17 cellular contexts compared by ENCODE assay signal in genomic region chr14:22380511-22381455, GRCh38.
DNase-seq lines count a peak whose midpoint lies in the region; ATAC-seq and TF ChIP-seq lines count a peak whose summit lies in the region.
"Had no signal": no experiment of that assay in that cellular context is flagged by ENCODE, and none has a peak within 500 bp of the region (broad histone marks: within the 10 kb centered on the region; RNA-seq: fewer than 3 reads in every experiment).

No MANE protein-coding gene starts in this region.

- no peak for DNase-seq in GM23338 (ENCODE audit: low spot score)
- DNase-seq in activated B cell treated with CpG ODN at 0.5 μM for 24 hours, result no peak
- DNase-seq in kidney glomerular epithelial cell (lab: John Stamatoyannopoulos, UW), result peak; percentile 4
- DNase-seq in stimulated activated naive B cell treated with anti-CD40 and anti-IgM and Interleukin-4, amounts not matched to agents 10 μg/mL and 1 μg/mL and 100 μg/mL, for 72 hours, result no peak
- no peak for DNase-seq in activated CD8-positive, alpha-beta T cell treated with anti-CD3 and anti-CD28 coated beads, Interleukin-2, amount 10 ng/mL, durations not matched to agents 7 days and 5 days
- DNase-seq in T-helper 2 cell, result no peak
- DNase-seq: activated T-cell treated with anti-CD3 and anti-CD28 coated beads, Interleukin-2, amount 50 U/mL, for 4 hours; effector memory CD4-positive, alpha-beta T cell; NCI-H187 treated with DMSO at 0.1 percent for 48 hours; NCI-H774; SJCRH30; thyroid gland had no signal

- H3K9me2 ChIP-seq in GM23338 (ENCODE audit: insufficient read depth), result no peaks in the 10 kb centered on the region

- no peaks in the 10 kb centered on the region for H3F3A ChIP-seq in GM23338 (replicated peaks; ENCODE audit: low read depth)

- no peaks in the 10 kb centered on the region for H3K36me3 Mint-ChIP-seq in GM23338 (ENCODE audit: low read depth)
- H3K36me3 Mint-ChIP-seq in activated B cell treated with CpG ODN at 0.5 μM for 24 hours (ENCODE audit: low read depth), result no peaks in the 10 kb centered on the region
- no peaks in the 10 kb centered on the region for H3K36me3 Mint-ChIP-seq in stimulated activated naive B cell treated with anti-CD40 and anti-IgM and Interleukin-4, amounts not matched to agents 10 μg/mL and 1 μg/mL and 100 μg/mL, for 72 hours
- H3K36me3 Mint-ChIP-seq in activated CD8-positive, alpha-beta T cell treated with anti-CD3 and anti-CD28 coated beads, Interleukin-2, amount 10 ng/mL, durations not matched to agents 7 days and 5 days (ENCODE audit: low read depth), result no peaks in the 10 kb centered on the region
- H3K36me3 Mint-ChIP-seq: brain; natural killer cell treated with Interleukin-12 subunit alpha and Interleukin-12 subunit beta and Interleukin-15 and Interleukin-18, amount 100 ng/mL, for 72 hours; WTC11 had no signal

- CTCF ChIA-PET in activated B cell treated with CpG ODN at 0.5 μM for 24 hours (lab: Charles Lee), result interaction anchor here (0.6 to 1.9 kb wide), 7 partner anchors 10 to 613 kb away, joined by 3 to 7 read pairs (median 3); no protein-coding TSS in a partner anchor
- CTCF ChIA-PET in activated CD8-positive, alpha-beta T cell treated with anti-CD3 and anti-CD28 coated beads, Interleukin-2, amount 10 ng/mL, durations not matched to agents 7 days and 5 days (lab: Charles Lee), result no interaction called here

- no peaks in the 10 kb centered on the region for H3K79me2 ChIP-seq in GM23338 (replicated peaks; ENCODE audit: insufficient read depth)

- peak overlapping the region; percentile 60; the same call in 1 of the 2 replicates for H2AFZ ChIP-seq in GM23338

- H3K4me3 Mint-ChIP-seq in GM23338 (no peak overlapping the region), activated B cell treated with CpG ODN at 0.5 μM for 24 hours (no peak overlapping the region)
- H3K4me3 Mint-ChIP-seq in stimulated activated naive B cell treated with anti-CD40 and anti-IgM and Interleukin-4, amounts not matched to agents 10 μg/mL and 1 μg/mL and 100 μg/mL, for 72 hours, result no peak overlapping the region
- H3K4me3 Mint-ChIP-seq in activated CD8-positive, alpha-beta T cell treated with anti-CD3 and anti-CD28 coated beads, Interleukin-2, amount 10 ng/mL, durations not matched to agents 7 days and 5 days, result no peak overlapping the region
- H3K4me3 Mint-ChIP-seq: activated T-cell treated with anti-CD3 and anti-CD28 coated beads, Interleukin-2, amount 50 U/mL, for 4 hours; brain; natural killer cell treated with Interleukin-12 subunit alpha and Interleukin-12 subunit beta and Interleukin-15 and Interleukin-18, amount 100 ng/mL, for 72 hours; WTC11 had no signal

- H4K20me1 ChIP-seq in GM23338 (replicated peaks; ENCODE audit: insufficient read depth), result no peaks in the 10 kb centered on the region

- no peak overlapping the region; the same call in 1 of the 2 replicates for H3K27ac Mint-ChIP-seq in GM23338
- H3K27ac Mint-ChIP-seq in activated B cell treated with CpG ODN at 0.5 μM for 24 hours, result peak overlapping the region; percentile 31
- peak overlapping the region; percentile 43 for H3K27ac Mint-ChIP-seq in stimulated activated naive B cell treated with anti-CD40 and anti-IgM and Interleukin-4, amounts not matched to agents 10 μg/mL and 1 μg/mL and 100 μg/mL, for 72 hours
- H3K27ac Mint-ChIP-seq in activated CD8-positive, alpha-beta T cell treated with anti-CD3 and anti-CD28 coated beads, Interleukin-2, amount 10 ng/mL, durations not matched to agents 7 days and 5 days, result no peak overlapping the region
- H3K27ac Mint-ChIP-seq: natural killer cell treated with Interleukin-12 subunit alpha and Interleukin-12 subunit beta and Interleukin-15 and Interleukin-18, amount 100 ng/mL, for 72 hours; WTC11 had no signal

- peaks cover 8% of the 10 kb centered on the region for H3K4me1 ChIP-seq in GM23338 (ENCODE audit: insufficient read depth)
- H3K4me1 ChIP-seq: thyroid gland had no signal

- POLR2A ChIA-PET in activated B cell treated with CpG ODN at 0.5 μM for 24 hours (lab: Charles Lee), result interaction anchor here (0.5 to 1.4 kb wide), 3 partner anchors 189 to 742 kb away, joined by 4 to 10 read pairs (median 7); no protein-coding TSS in a partner anchor
- POLR2A ChIA-PET in activated CD8-positive, alpha-beta T cell treated with anti-CD3 and anti-CD28 coated beads, Interleukin-2, amount 10 ng/mL, durations not matched to agents 7 days and 5 days (lab: Charles Lee), result no interaction called here

- H3K4me1 Mint-ChIP-seq in GM23338 (peaks cover 13% of the 10 kb centered on the region), activated B cell treated with CpG ODN at 0.5 μM for 24 hours (peaks cover 59% of the 10 kb centered on the region)
- peaks cover 42 to 58% of the 10 kb centered on the region in 2 donors for H3K4me1 Mint-ChIP-seq in stimulated activated naive B cell treated with anti-CD40 and anti-IgM and Interleukin-4, amounts not matched to agents 10 μg/mL and 1 μg/mL and 100 μg/mL, for 72 hours
- no peaks in the 10 kb centered on the region for H3K4me1 Mint-ChIP-seq in activated CD8-positive, alpha-beta T cell treated with anti-CD3 and anti-CD28 coated beads, Interleukin-2, amount 10 ng/mL, durations not matched to agents 7 days and 5 days (ENCODE audit: low read depth)

- H3K4me2 ChIP-seq in GM23338, result no peak overlapping the region

- intact Hi-C loops in activated B cell treated with CpG ODN at 0.5 μM for 24 hours (cut with micrococcal nuclease), result loop anchor here (10.0 kb wide), 2 partner anchors 504 to 924 kb away; partner anchors contain the start of genes BCL2L2, PPP1R3E and REM2

- H3K27ac ChIP-seq in GM23338 (ENCODE audit: low read depth), result no peak overlapping the region
- H3K27ac ChIP-seq: SJCRH30, thyroid gland had no signal

- H3K9me3 Mint-ChIP-seq in GM23338 (no peaks in the 10 kb centered on the region), activated B cell treated with CpG ODN at 0.5 μM for 24 hours (no peaks in the 10 kb centered on the region)
- H3K9me3 Mint-ChIP-seq in stimulated activated naive B cell treated with anti-CD40 and anti-IgM and Interleukin-4, amounts not matched to agents 10 μg/mL and 1 μg/mL and 100 μg/mL, for 72 hours, result no peaks in the 10 kb centered on the region
- H3K9me3 Mint-ChIP-seq in activated CD8-positive, alpha-beta T cell treated with anti-CD3 and anti-CD28 coated beads, Interleukin-2, amount 10 ng/mL, durations not matched to agents 7 days and 5 days (ENCODE audit: insufficient read depth), result no peaks in the 10 kb centered on the region
- H3K9me3 Mint-ChIP-seq: activated T-cell treated with anti-CD3 and anti-CD28 coated beads, Interleukin-2, amount 50 U/mL, for 4 hours; brain; natural killer cell treated with Interleukin-12 subunit alpha and Interleukin-12 subunit beta and Interleukin-15 and Interleukin-18, amount 100 ng/mL, for 72 hours; WTC11 had no signal

- H3K27me3 Mint-ChIP-seq in GM23338 (ENCODE audit: insufficient read depth, low read depth, poor library complexity) (no peaks in the 10 kb centered on the region), activated B cell treated with CpG ODN at 0.5 μM for 24 hours (no peaks in the 10 kb centered on the region)
- no peaks in the 10 kb centered on the region for H3K27me3 Mint-ChIP-seq in stimulated activated naive B cell treated with anti-CD40 and anti-IgM and Interleukin-4, amounts not matched to agents 10 μg/mL and 1 μg/mL and 100 μg/mL, for 72 hours
- no peaks in the 10 kb centered on the region for H3K27me3 Mint-ChIP-seq in activated CD8-positive, alpha-beta T cell treated with anti-CD3 and anti-CD28 coated beads, Interleukin-2, amount 10 ng/mL, durations not matched to agents 7 days and 5 days (ENCODE audit: low read depth)

- no peaks in the 10 kb centered on the region for H3K36me3 ChIP-seq in GM23338 (ENCODE audit: insufficient read depth)
- H3K36me3 ChIP-seq: thyroid gland had no signal

- no peak for TF ChIP-seq CTCF in GM23338 (conservative IDR thresholded peaks at IDR 0.05; ENCODE audit: low read depth in 2 of 2)
- no peak for TF ChIP-seq CTCF in activated B cell treated with CpG ODN at 0.5 μM for 24 hours (IDR thresholded peaks at IDR 0.05)

- H3K4me3 ChIP-seq in GM23338, result no peak overlapping the region
- H3K4me3 ChIP-seq: K562, SJCRH30, thyroid gland had no signal

- ATAC-seq in GM23338, result no peak
- ATAC-seq in activated B cell treated with CpG ODN at 0.5 μM for 24 hours (ENCODE audit: low read depth), result no peak
- no peak for ATAC-seq in stimulated activated naive B cell treated with anti-CD40 and anti-IgM and Interleukin-4, amounts not matched to agents 10 μg/mL and 1 μg/mL and 100 μg/mL, for 72 hours (replicated peaks)
- no peak for ATAC-seq in activated CD8-positive, alpha-beta T cell treated with anti-CD3 and anti-CD28 coated beads, Interleukin-2, amount 10 ng/mL, durations not matched to agents 7 days and 5 days
- no peak for ATAC-seq in HG03460 (IDR thresholded peaks at IDR 0.05; ENCODE audit: unreplicated experiment)
- ATAC-seq: activated T-cell treated with anti-CD3 and anti-CD28 coated beads, Interleukin-2, amount 50 U/mL, for 4 hours; K562; natural killer cell treated with Interleukin-12 subunit alpha and Interleukin-12 subunit beta and Interleukin-15 and Interleukin-18, amount 100 ng/mL, for 72 hours; WTC11 had no signal

- no peaks in the 10 kb centered on the region for H3K27me3 ChIP-seq in GM23338 (ENCODE audit: insufficient read depth)
- H3K27me3 ChIP-seq: SJCRH30, thyroid gland had no signal

TF ChIP-seq in GM23338, 12 proteins besides CTCF, POLR2A, EP300 and RAD21 (continues in another document):
- TF ChIP-seq STAT1 (IDR thresholded peaks at IDR 0.05; ENCODE audit: unreplicated experiment) (no peak), JUNB (IDR thresholded peaks at IDR 0.05; ENCODE audit: unreplicated experiment) (no peak), POLR2AphosphoS5 (IDR thresholded peaks at IDR 0.05; ENCODE audit: low read depth) (no peak)

Comparison
In these comparisons a context has a peak if more than half of its experiments do, and no peak if none do; other contexts are left out.
1. H3K27ac Mint-ChIP-seq: peak in activated B cell treated with CpG ODN at 0.5 μM for 24 hours (single experiment) and stimulated activated naive B cell treated with anti-CD40 and anti-IgM and Interleukin-4, amounts not matched to agents 10 μg/mL and 1 μg/mL and 100 μg/mL, for 72 hours (single experiment); none in GM23338 (single experiment) and activated CD8-positive, alpha-beta T cell treated with anti-CD3 and anti-CD28 coated beads, Interleukin-2, amount 10 ng/mL, durations not matched to agents 7 days and 5 days (single experiment).